In the genomic region with DNA sequence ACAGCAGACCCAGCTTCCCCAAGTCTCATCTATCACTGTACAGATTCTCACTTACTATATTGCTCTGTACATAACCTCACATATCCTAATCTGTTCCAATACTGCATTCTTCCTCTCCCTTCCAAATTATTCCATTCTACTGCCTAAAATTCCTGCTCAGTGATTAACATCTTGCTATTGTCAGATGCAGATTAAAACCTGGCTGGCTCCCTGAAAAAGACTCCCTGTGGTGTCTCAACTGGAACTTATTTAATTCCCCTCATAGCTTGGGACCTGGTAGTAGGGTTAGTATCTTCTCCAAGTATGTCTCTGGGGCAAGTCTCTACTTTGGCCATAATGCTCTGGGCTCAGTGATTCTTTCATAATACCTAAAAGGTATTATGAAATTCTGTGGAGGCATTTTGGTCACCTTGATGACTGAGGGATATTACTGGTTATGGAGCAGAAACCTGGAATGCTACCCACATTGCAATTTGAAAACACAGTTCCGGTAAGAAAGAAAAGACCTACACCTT, we compare ENCODE assay signal across 2 cellular contexts.
TF ChIP-seq lines count a peak whose summit lies in the region.

No MANE protein-coding gene starts in this region.

TF ChIP-seq in GM23338, 12 proteins besides CTCF, POLR2A, EP300 and RAD21:
- TF ChIP-seq, protein P1, sequence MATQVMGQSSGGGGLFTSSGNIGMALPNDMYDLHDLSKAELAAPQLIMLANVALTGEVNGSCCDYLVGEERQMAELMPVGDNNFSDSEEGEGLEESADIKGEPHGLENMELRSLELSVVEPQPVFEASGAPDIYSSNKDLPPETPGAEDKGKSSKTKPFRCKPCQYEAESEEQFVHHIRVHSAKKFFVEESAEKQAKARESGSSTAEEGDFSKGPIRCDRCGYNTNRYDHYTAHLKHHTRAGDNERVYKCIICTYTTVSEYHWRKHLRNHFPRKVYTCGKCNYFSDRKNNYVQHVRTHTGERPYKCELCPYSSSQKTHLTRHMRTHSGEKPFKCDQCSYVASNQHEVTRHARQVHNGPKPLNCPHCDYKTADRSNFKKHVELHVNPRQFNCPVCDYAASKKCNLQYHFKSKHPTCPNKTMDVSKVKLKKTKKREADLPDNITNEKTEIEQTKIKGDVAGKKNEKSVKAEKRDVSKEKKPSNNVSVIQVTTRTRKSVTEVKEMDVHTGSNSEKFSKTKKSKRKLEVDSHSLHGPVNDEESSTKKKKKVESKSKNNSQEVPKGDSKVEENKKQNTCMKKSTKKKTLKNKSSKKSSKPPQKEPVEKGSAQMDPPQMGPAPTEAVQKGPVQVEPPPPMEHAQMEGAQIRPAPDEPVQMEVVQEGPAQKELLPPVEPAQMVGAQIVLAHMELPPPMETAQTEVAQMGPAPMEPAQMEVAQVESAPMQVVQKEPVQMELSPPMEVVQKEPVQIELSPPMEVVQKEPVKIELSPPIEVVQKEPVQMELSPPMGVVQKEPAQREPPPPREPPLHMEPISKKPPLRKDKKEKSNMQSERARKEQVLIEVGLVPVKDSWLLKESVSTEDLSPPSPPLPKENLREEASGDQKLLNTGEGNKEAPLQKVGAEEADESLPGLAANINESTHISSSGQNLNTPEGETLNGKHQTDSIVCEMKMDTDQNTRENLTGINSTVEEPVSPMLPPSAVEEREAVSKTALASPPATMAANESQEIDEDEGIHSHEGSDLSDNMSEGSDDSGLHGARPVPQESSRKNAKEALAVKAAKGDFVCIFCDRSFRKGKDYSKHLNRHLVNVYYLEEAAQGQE (IDR thresholded peaks at IDR 0.05; ENCODE audit: unreplicated experiment), result no peak
- TF ChIP-seq, protein P2, sequence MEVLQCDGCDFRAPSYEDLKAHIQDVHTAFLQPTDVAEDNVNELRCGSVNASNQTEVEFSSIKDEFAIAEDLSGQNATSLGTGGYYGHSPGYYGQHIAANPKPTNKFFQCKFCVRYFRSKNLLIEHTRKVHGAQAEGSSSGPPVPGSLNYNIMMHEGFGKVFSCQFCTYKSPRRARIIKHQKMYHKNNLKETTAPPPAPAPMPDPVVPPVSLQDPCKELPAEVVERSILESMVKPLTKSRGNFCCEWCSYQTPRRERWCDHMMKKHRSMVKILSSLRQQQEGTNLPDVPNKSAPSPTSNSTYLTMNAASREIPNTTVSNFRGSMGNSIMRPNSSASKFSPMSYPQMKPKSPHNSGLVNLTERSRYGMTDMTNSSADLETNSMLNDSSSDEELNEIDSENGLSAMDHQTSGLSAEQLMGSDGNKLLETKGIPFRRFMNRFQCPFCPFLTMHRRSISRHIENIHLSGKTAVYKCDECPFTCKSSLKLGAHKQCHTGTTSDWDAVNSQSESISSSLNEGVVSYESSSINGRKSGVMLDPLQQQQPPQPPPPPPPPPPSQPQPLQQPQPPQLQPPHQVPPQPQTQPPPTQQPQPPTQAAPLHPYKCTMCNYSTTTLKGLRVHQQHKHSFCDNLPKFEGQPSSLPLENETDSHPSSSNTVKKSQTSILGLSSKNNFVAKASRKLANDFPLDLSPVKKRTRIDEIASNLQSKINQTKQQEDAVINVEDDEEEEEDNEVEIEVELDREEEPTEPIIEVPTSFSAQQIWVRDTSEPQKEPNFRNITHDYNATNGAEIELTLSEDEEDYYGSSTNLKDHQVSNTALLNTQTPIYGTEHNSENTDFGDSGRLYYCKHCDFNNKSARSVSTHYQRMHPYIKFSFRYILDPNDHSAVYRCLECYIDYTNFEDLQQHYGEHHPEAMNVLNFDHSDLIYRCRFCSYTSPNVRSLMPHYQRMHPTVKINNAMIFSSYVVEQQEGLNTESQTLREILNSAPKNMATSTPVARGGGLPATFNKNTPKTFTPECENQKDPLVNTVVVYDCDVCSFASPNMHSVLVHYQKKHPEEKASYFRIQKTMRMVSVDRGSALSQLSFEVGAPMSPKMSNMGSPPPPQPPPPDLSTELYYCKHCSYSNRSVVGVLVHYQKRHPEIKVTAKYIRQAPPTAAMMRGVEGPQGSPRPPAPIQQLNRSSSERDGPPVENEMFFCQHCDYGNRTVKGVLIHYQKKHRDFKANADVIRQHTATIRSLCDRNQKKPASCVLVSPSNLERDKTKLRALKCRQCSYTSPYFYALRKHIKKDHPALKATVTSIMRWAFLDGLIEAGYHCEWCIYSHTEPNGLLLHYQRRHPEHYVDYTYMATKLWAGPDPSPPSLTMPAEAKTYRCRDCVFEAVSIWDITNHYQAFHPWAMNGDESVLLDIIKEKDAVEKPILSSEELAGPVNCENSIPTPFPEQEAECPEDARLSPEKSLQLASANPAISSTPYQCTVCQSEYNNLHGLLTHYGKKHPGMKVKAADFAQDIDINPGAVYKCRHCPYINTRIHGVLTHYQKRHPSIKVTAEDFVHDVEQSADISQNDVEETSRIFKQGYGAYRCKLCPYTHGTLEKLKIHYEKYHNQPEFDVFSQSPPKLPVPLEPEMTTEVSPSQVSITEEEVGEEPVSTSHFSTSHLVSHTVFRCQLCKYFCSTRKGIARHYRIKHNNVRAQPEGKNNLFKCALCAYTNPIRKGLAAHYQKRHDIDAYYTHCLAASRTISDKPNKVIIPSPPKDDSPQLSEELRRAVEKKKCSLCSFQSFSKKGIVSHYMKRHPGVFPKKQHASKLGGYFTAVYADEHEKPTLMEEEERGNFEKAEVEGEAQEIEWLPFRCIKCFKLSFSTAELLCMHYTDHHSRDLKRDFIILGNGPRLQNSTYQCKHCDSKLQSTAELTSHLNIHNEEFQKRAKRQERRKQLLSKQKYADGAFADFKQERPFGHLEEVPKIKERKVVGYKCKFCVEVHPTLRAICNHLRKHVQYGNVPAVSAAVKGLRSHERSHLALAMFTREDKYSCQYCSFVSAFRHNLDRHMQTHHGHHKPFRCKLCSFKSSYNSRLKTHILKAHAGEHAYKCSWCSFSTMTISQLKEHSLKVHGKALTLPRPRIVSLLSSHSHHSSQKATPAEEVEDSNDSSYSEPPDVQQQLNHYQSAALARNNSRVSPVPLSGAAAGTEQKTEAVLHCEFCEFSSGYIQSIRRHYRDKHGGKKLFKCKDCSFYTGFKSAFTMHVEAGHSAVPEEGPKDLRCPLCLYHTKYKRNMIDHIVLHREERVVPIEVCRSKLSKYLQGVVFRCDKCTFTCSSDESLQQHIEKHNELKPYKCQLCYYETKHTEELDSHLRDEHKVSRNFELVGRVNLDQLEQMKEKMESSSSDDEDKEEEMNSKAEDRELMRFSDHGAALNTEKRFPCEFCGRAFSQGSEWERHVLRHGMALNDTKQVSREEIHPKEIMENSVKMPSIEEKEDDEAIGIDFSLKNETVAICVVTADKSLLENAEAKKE (CRISPR knock-in tag; IDR thresholded peaks at IDR 0.05), result peak; percentile 38; the same call in 1 of the 2 replicates

TF ChIP-seq in WTC11, 78 proteins besides CTCF, POLR2A, EP300 and RAD21 (continued from another document):
- TF ChIP-seq, protein P3, sequence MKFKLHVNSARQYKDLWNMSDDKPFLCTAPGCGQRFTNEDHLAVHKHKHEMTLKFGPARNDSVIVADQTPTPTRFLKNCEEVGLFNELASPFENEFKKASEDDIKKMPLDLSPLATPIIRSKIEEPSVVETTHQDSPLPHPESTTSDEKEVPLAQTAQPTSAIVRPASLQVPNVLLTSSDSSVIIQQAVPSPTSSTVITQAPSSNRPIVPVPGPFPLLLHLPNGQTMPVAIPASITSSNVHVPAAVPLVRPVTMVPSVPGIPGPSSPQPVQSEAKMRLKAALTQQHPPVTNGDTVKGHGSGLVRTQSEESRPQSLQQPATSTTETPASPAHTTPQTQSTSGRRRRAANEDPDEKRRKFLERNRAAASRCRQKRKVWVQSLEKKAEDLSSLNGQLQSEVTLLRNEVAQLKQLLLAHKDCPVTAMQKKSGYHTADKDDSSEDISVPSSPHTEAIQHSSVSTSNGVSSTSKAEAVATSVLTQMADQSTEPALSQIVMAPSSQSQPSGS (CRISPR knock-in tag; IDR thresholded peaks at IDR 0.05; ENCODE audit: borderline replicate concordance, low read depth), result no peak
- TF ChIP-seq, protein P4, sequence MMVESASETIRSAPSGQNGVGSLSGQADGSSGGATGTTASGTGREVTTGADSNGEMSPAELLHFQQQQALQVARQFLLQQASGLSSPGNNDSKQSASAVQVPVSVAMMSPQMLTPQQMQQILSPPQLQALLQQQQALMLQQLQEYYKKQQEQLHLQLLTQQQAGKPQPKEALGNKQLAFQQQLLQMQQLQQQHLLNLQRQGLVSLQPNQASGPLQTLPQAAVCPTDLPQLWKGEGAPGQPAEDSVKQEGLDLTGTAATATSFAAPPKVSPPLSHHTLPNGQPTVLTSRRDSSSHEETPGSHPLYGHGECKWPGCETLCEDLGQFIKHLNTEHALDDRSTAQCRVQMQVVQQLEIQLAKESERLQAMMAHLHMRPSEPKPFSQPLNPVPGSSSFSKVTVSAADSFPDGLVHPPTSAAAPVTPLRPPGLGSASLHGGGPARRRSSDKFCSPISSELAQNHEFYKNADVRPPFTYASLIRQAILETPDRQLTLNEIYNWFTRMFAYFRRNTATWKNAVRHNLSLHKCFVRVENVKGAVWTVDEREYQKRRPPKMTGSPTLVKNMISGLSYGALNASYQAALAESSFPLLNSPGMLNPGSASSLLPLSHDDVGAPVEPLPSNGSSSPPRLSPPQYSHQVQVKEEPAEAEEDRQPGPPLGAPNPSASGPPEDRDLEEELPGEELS (CRISPR knock-in tag; IDR thresholded peaks at IDR 0.05), result no peak
- TF ChIP-seq EMX1 (CRISPR knock-in tag; IDR thresholded peaks at IDR 0.05), result no peak
